In genomic region chr10:125882596-125882995, GRCh38 we compare ENCODE assay signal across 21 cellular contexts. TPM values are rescaled to one million over a fixed set of nuclear protein-coding genes. Genes with fewer than 3 reads are reported as not detected.
DNase-seq lines count a peak whose midpoint lies in the region; ATAC-seq, FAIRE-seq and TF ChIP-seq lines count a peak whose summit lies in the region.
"Had no signal": no experiment of that assay in that cellular context is flagged by ENCODE, and none has a peak within 500 bp of the region (broad histone marks: within the 10 kb centered on the region; RNA-seq: fewer than 3 reads in every experiment).

No MANE protein-coding gene starts in this region.

- H3K23ac ChIP-seq in IMR-90 (ENCODE audit: low read depth, low read length): no peak overlapping the region

- H3K9me3 ChIP-seq in A549: peaks cover 4% of the 10 kb centered on the region; the same call in 1 of the 3 replicates
- H3K9me3 ChIP-seq in IMR-90 (ENCODE audit: control insufficient read depth, insufficient read depth, low read length): no peaks in the 10 kb centered on the region
- H3K9me3 ChIP-seq in left lung: no peaks in the 10 kb centered on the region
- no peaks in the 10 kb centered on the region for H3K9me3 ChIP-seq in lower lobe of right lung
- H3K9me3 ChIP-seq: Peyer's patch had no signal

- intact Hi-C loops in IMR-90 (cut with micrococcal nuclease): no loop called here
- intact Hi-C loops in left lung (cut with DNase I): no loop called here
- intact Hi-C loops in lower lobe of right lung (cut with DNase I): no loop called here

- peak overlapping the region; percentile 52 for H3K4me2 ChIP-seq in A549
- no peak overlapping the region for H3K4me2 ChIP-seq in IMR-90 (ENCODE audit: low read depth, low read length)

- H3K18ac ChIP-seq in IMR-90 (ENCODE audit: low read depth, low read length): no peak overlapping the region

- H4K20me1 ChIP-seq in IMR-90 (ENCODE audit: insufficient read depth, low read length): peaks cover 10% of the 10 kb centered on the region

- H3K4me3 ChIP-seq in A549 (no peak overlapping the region), IMR-90 (ENCODE audit: insufficient read depth, low read depth, low read length) (no peak overlapping the region), left lung (no peak overlapping the region), lower lobe of right lung (no peak overlapping the region)
- H3K4me3 ChIP-seq: Peyer's patch had no signal

- TF ChIP-seq CTCF in A549 (IDR thresholded peaks at IDR 0.05) (no peak), IMR-90 (conservative IDR thresholded peaks at IDR 0.05; ENCODE audit: low read depth, low read length) (no peak), left lung (IDR thresholded peaks at IDR 0.05) (no peak), lower lobe of right lung (IDR thresholded peaks at IDR 0.05) (no peak)

- H3K9ac ChIP-seq in IMR-90 (ENCODE audit: low read depth, low read length): no peak overlapping the region

- no peak for TF ChIP-seq RAD21 in A549 (conservative IDR thresholded peaks at IDR 0.05 in 1 of 2, IDR thresholded peaks at IDR 0.05 in 1 of 2)
- TF ChIP-seq RAD21 in IMR-90 (IDR thresholded peaks at IDR 0.05; ENCODE audit: low read length): no peak

- no peak overlapping the region for H4K5ac ChIP-seq in IMR-90 (ENCODE audit: low read depth, low read length)

- H3K4ac ChIP-seq in IMR-90 (ENCODE audit: low read depth, low read length): no peak overlapping the region

- H3K9me1 ChIP-seq in IMR-90 (ENCODE audit: insufficient read depth, low read length): peaks cover 7% of the 10 kb centered on the region; the same call in 1 of the 2 replicates

- peaks cover 15 to 21% of the 10 kb centered on the region in 2 experiments for H3K79me1 ChIP-seq in IMR-90 (ENCODE audit: low read depth in 1 of 2, low read length in 2 of 2)

- H2AFZ ChIP-seq in IMR-90 (replicated peaks; ENCODE audit: low read length, poor library complexity): no peak overlapping the region

- in situ Hi-C loops in IMR-90 (cut with MboI; ENCODE audit: low sequenced_read_pairs): no loop called here

- no peak for TF ChIP-seq EP300 in A549 (IDR thresholded peaks at IDR 0.05)

- DNase-seq in A549 (ENCODE audit: low read depth in 1 of 2, low spot score in 1 of 2) (no peak), IMR-90 (peak; percentile 62), dermis blood vessel endothelial cell (peak; percentile 52), left lung (no peak), HTR-8/SVneo (ENCODE audit: insufficient read length, low spot score) (no peak), NCI-H2081 (lab: John Stamatoyannopoulos, UW) (no peak), lower lobe of right lung (no peak), NCI-H2029 (lab: John Stamatoyannopoulos, UW) (no peak)
- DNase-seq: CD4-positive, CD25-positive, alpha-beta regulatory T cell; DMS79; HCEC 1CT; Karpas-422; MM.1S; NCI-H1105 treated with DMSO at 0.1 percent for 48 hours; NCI-H187; NCI-H2171; NCI-H446 treated with DMSO at 0.1 percent for 48 hours; Peyer's patch had no signal

- H3K27ac ChIP-seq in A549: peak overlapping the region in 1 of 2 experiments; percentile 34; a peak in 1 of 6 replicates
- no peak overlapping the region for H3K27ac ChIP-seq in IMR-90 (ENCODE audit: insufficient read depth, low read length)
- no peak overlapping the region for H3K27ac ChIP-seq in left lung
- no peak overlapping the region for H3K27ac ChIP-seq in lower lobe of right lung
- H3K27ac ChIP-seq: Peyer's patch had no signal

- ATAC-seq in A549 (no peak), IMR-90 (ENCODE audit: low read depth) (no peak), left lung (peak; percentile 65), lower lobe of right lung (no peak)

- H4K8ac ChIP-seq in IMR-90 (ENCODE audit: low read depth in 2 of 2, low read length in 2 of 2): no peak overlapping the region

- no peak overlapping the region for H2BK20ac ChIP-seq in IMR-90 (ENCODE audit: low read depth, low read length)

- no peak overlapping the region for H3K14ac ChIP-seq in IMR-90 (replicated peaks; ENCODE audit: low read depth, low read length)

- no TSS peak for BruUV-seq in IMR-90 (replicated peaks; lab: Mats Ljungman, UMichigan)

- H3K4me1 ChIP-seq in A549 (peaks cover 50% of the 10 kb centered on the region), IMR-90 (ENCODE audit: control insufficient read depth, insufficient read depth, low read length) (peaks cover 12% of the 10 kb centered on the region), left lung (no peaks in the 10 kb centered on the region), lower lobe of right lung (no peaks in the 10 kb centered on the region)
- H3K4me1 ChIP-seq: Peyer's patch had no signal

- CTCF ChIA-PET in A549 (lab: Yijun Ruan, JAX) (interaction anchor here (1.0 to 3.5 kb wide), 2 partner anchors 14 to 19 kb away, joined by 3 to 17 read pairs; no protein-coding TSS in a partner anchor), IMR-90 (lab: Yijun Ruan, JAX) (no interaction called here)

- no peak overlapping the region for H2BK15ac ChIP-seq in IMR-90 (ENCODE audit: low read depth, low read length)

- peaks cover 3% of the 10 kb centered on the region; the same call in 1 of the 2 replicates for H3K36me3 ChIP-seq in IMR-90 (ENCODE audit: control insufficient read depth, insufficient read depth, low read length)
- no peaks in the 10 kb centered on the region for H3K36me3 ChIP-seq in left lung
- H3K36me3 ChIP-seq in lower lobe of right lung: peaks cover 16% of the 10 kb centered on the region

- WGBS in A549 (ENCODE audit: missing lambda C conversion rate): 48% methylated on average over 1 of the region's 1 CpG
- WGBS in IMR-90 (ENCODE audit: extremely low coverage in 2 of 2, insufficient read length in 1 of 2), 2 experiments: no CpG with 5 or more reads among the region's 1 CpG

- H3K27me3 ChIP-seq in IMR-90 (ENCODE audit: control insufficient read depth, insufficient read depth, low read length) (no peaks in the 10 kb centered on the region), left lung (no peaks in the 10 kb centered on the region), lower lobe of right lung (ENCODE audit: low read depth) (no peaks in the 10 kb centered on the region)
- H3K27me3 ChIP-seq: Peyer's patch had no signal

- dilution Hi-C loops in IMR-90 (cut with HindIII; ENCODE audit: low sequenced_read_pairs, unreplicated experiment): no loop called here

- no peak overlapping the region for H2BK5ac ChIP-seq in IMR-90 (ENCODE audit: low read depth, low read length, poor library complexity, severe bottlenecking)

- no peak overlapping the region for H3K56ac ChIP-seq in IMR-90 (ENCODE audit: extremely low read depth, insufficient read depth, low read length)

- H4K91ac ChIP-seq in IMR-90 (ENCODE audit: insufficient read depth, low read depth, low read length): no peak overlapping the region

- POLR2A ChIA-PET in A549 (lab: Yijun Ruan, JAX): no interaction called here
- POLR2A ChIA-PET in IMR-90 (lab: Charles Lee; ENCODE audit: unreplicated experiment): interaction anchor here (1.0 kb wide), 1 partner anchor 15 kb away, joined by 3 read pairs; no protein-coding TSS in a partner anchor

- FAIRE-seq in A549 (lab: Jason Lieb, UNC): no peak
- FAIRE-seq in HTR-8/SVneo (lab: Jason Lieb, UNC): no peak
- FAIRE-seq: G401.6, GM12892, GM19239 had no signal

- no peak for TF ChIP-seq POLR2A in A549 (IDR thresholded peaks at IDR 0.05; ENCODE audit: low read length)
- TF ChIP-seq POLR2A in IMR-90 (IDR thresholded peaks at IDR 0.05; ENCODE audit: low read depth, low read length): no peak

- no peak overlapping the region for H2BK120ac ChIP-seq in IMR-90 (ENCODE audit: low read depth, low read length)

- H2AK9ac ChIP-seq in IMR-90 (replicated peaks; ENCODE audit: low read depth, low read length, poor library complexity): no peak overlapping the region

- H2AK5ac ChIP-seq in IMR-90 (ENCODE audit: low read depth, low read length): no peak overlapping the region

RNA-seq across cellular contexts. Expression of gene DHX32, which starts 1.5 kb away (rescaled TPM):
- polyA plus RNA-seq in A549 (2011; rRNA removed) (59.2 and 61.8 TPM in 2 replicates), A549 (2017; fragmentation: RNase III; extraction: RNeasy Plus Mini Kit Qiagen cat#74134 plus additional on column Dnase treatment) (28.2 to 40.5 TPM (median 37.4 TPM) in 3 replicates), IMR-90 (2012; rRNA removed) (11.5 and 15.6 TPM in 2 replicates)
- 14.3 and 16.2 TPM in 2 replicates for polyA plus RNA-seq in A549 (2012; cell fraction: cytosol; rRNA removed)
- polyA plus RNA-seq in A549 (2012; cell fraction: nucleus; rRNA removed): 10.0 and 15.6 TPM in 2 replicates
- polyA minus RNA-seq in A549 (2011; rRNA and poly(A)+ RNA removed): 32.2 and 34.6 TPM in 2 replicates
- total RNA-seq in IMR-90 (2012; rRNA removed) (27.8 and 35.0 TPM in 2 replicates), dermis blood vessel endothelial cell (51.2 and 56.7 TPM in 2 replicates), left lung (10 to 100 TPM; 31.0 to 32.0 TPM), lower lobe of right lung (31.9 TPM)
- 4.6 and 5.6 TPM in 2 replicates for polyA plus RNA-seq in IMR-90 (2012; cell fraction: cytosol; rRNA removed)
- polyA plus RNA-seq in IMR-90 (2012; cell fraction: nucleus; rRNA removed; ENCODE audit: low replicate concordance): 4.2 and 27.9 TPM in 2 replicates

RNA-seq across cellular contexts. Expression of gene FANK1, which starts 13.8 kb away (rescaled TPM):
- polyA plus RNA-seq in A549 (2011; rRNA removed) (4.3 and 5.3 TPM in 2 replicates), A549 (2017; fragmentation: RNase III; extraction: RNeasy Plus Mini Kit Qiagen cat#74134 plus additional on column Dnase treatment) (3.4 to 5.6 TPM (median 4.1 TPM) in 3 replicates), IMR-90 (2012; rRNA removed) (2.0 and 2.2 TPM in 2 replicates)
- polyA plus RNA-seq in A549 (2012; cell fraction: cytosol; rRNA removed): 1.6 and 2.1 TPM in 2 replicates
- 1.8 and 5.4 TPM in 2 replicates for polyA plus RNA-seq in A549 (2012; cell fraction: nucleus; rRNA removed)
- polyA minus RNA-seq in A549 (2011; rRNA and poly(A)+ RNA removed): 3.9 and 5.4 TPM in 2 replicates
- total RNA-seq in IMR-90 (2012; rRNA removed) (0.90 and 1.9 TPM in 2 replicates), dermis blood vessel endothelial cell (0.51 and 0.65 TPM in 2 replicates), left lung (1 to 10 TPM; 4.3 to 4.4 TPM), lower lobe of right lung (11.5 TPM)
- polyA plus RNA-seq in IMR-90 (2012; cell fraction: cytosol; rRNA removed): 0.56 and 0.67 TPM in 2 replicates
- polyA plus RNA-seq in IMR-90 (2012; cell fraction: nucleus; rRNA removed; ENCODE audit: low replicate concordance): 1.0 and 7.5 TPM in 2 replicates

RNA-seq across cellular contexts. Expression of gene BCCIP, which starts 59.2 kb away (rescaled TPM):
- polyA plus RNA-seq in A549 (2011; rRNA removed): 74.0 and 130 TPM in 2 replicates
- polyA plus RNA-seq in A549 (2012; cell fraction: cytosol; rRNA removed): 34.7 and 47.0 TPM in 2 replicates
- polyA plus RNA-seq in A549 (2012; cell fraction: nucleus; rRNA removed): 9.4 and 14.5 TPM in 2 replicates
- 140 to 170 TPM (median 142 TPM) in 3 replicates for polyA plus RNA-seq in A549 (2017; fragmentation: RNase III; extraction: RNeasy Plus Mini Kit Qiagen cat#74134 plus additional on column Dnase treatment)
- polyA minus RNA-seq in A549 (2011; rRNA and poly(A)+ RNA removed): 18.0 and 21.0 TPM in 2 replicates
- 31.9 and 65.8 TPM in 2 replicates for total RNA-seq in IMR-90 (2012; rRNA removed)
- polyA plus RNA-seq in IMR-90 (2012; rRNA removed): 42.4 and 49.2 TPM in 2 replicates
- 5.4 and 9.3 TPM in 2 replicates for polyA plus RNA-seq in IMR-90 (2012; cell fraction: cytosol; rRNA removed)
- 3.4 and 15.5 TPM in 2 replicates for polyA plus RNA-seq in IMR-90 (2012; cell fraction: nucleus; rRNA removed; ENCODE audit: low replicate concordance)
- 46.1 and 61.8 TPM in 2 replicates for total RNA-seq in dermis blood vessel endothelial cell
- total RNA-seq in left lung: 10 to 100 TPM; 39.4 to 52.9 TPM
- total RNA-seq in lower lobe of right lung: 39.8 TPM

RNA-seq across cellular contexts. Expression of gene UROS, which starts 59.5 kb away (rescaled TPM):
- 53.6 and 71.1 TPM in 2 replicates for polyA plus RNA-seq in A549 (2011; rRNA removed)
- 44.1 and 50.7 TPM in 2 replicates for polyA plus RNA-seq in A549 (2012; cell fraction: cytosol; rRNA removed)
- 67.1 and 71.3 TPM in 2 replicates for polyA plus RNA-seq in A549 (2012; cell fraction: nucleus; rRNA removed)
- polyA plus RNA-seq in A549 (2017; fragmentation: RNase III; extraction: RNeasy Plus Mini Kit Qiagen cat#74134 plus additional on column Dnase treatment): 50.2 to 52.9 TPM (median 51.1 TPM) in 3 replicates
- polyA minus RNA-seq in A549 (2011; rRNA and poly(A)+ RNA removed): 33.6 and 35.4 TPM in 2 replicates
- total RNA-seq in IMR-90 (2012; rRNA removed): 56.5 and 63.6 TPM in 2 replicates
- polyA plus RNA-seq in IMR-90 (2012; rRNA removed): 48.7 and 50.4 TPM in 2 replicates
- 46.6 and 47.3 TPM in 2 replicates for polyA plus RNA-seq in IMR-90 (2012; cell fraction: cytosol; rRNA removed)
- 48.8 and 50.3 TPM in 2 replicates for polyA plus RNA-seq in IMR-90 (2012; cell fraction: nucleus; rRNA removed; ENCODE audit: low replicate concordance)
- total RNA-seq in dermis blood vessel endothelial cell: 47.1 and 48.3 TPM in 2 replicates
- 10 to 100 TPM; 42.0 to 45.3 TPM for total RNA-seq in left lung
- total RNA-seq in lower lobe of right lung: 27.0 TPM

Comparison
In these comparisons a context has a peak if more than half of its experiments do, and no peak if none do; other contexts are left out.
1. DNase-seq: peak in IMR-90 (single experiment) and dermis blood vessel endothelial cell (single experiment); none in A549 (0 of 2), left lung (0 of 2), HTR-8/SVneo (single experiment), NCI-H2081 (0 of 2), lower lobe of right lung (single experiment) and NCI-H2029 (single experiment).